26 cellular contexts compared by ENCODE assay signal in genomic region chr11:62256281-62256680, GRCh38. TPM values are rescaled to one million over a fixed set of nuclear protein-coding genes. Genes with fewer than 3 reads are reported as not detected.
A peak's percentile ranks its signal among the peaks of the same experiment; 100 is the strongest.
DNase-seq lines count a peak whose midpoint lies in the region; ATAC-seq, FAIRE-seq and TF ChIP-seq lines count a peak whose summit lies in the region.
"Had no signal": no experiment of that assay in that cellular context is flagged by ENCODE, and none has a peak within 500 bp of the region (broad histone marks: within the 10 kb centered on the region; RNA-seq: fewer than 3 reads in every experiment).

No MANE protein-coding gene starts in this region.

- FAIRE-seq in A204.1 (lab: Jason Lieb, UNC) (peak; percentile 54), bronchial epithelial cell (lab: Jason Lieb, UNC) (no peak)
- FAIRE-seq: GM12878 had no signal

- H3K4me3 Mint-ChIP-seq in type B pancreatic cell, result no peak overlapping the region
- H3K4me3 Mint-ChIP-seq: CD4-positive, alpha-beta memory T cell had no signal

- peaks cover 12% of the 10 kb centered on the region for H3K9me3 Mint-ChIP-seq in type B pancreatic cell

- H3K4me1 Mint-ChIP-seq in type B pancreatic cell (ENCODE audit: unreplicated experiment), result no peaks in the 10 kb centered on the region
- H3K4me1 Mint-ChIP-seq: CD4-positive, alpha-beta memory T cell had no signal

- intact Hi-C loops in left ventricle myocardium superior (cut with micrococcal nuclease), result no loop called here

- H3K27me3 Mint-ChIP-seq in type B pancreatic cell, result peaks cover 25% of the 10 kb centered on the region

- H3K36me3 Mint-ChIP-seq in type B pancreatic cell, result no peaks in the 10 kb centered on the region

- H3K36me3 ChIP-seq in bronchial epithelial cell (ENCODE audit: control insufficient read depth, insufficient read depth, low read length), result no peaks in the 10 kb centered on the region

- H3K27ac Mint-ChIP-seq in type B pancreatic cell, result no peak overlapping the region
- H3K27ac Mint-ChIP-seq: CD4-positive, alpha-beta memory T cell had no signal

- no peak for TF ChIP-seq CTCF in bronchial epithelial cell (IDR thresholded peaks at IDR 0.05; ENCODE audit: insufficient read depth, low read length, severe bottlenecking)
- TF ChIP-seq CTCF in type B pancreatic cell (conservative IDR thresholded peaks at IDR 0.05), result no peak

- peak; percentile 11 for DNase-seq in HS-5 (ENCODE audit: low read depth)
- DNase-seq in bronchial epithelial cell (ENCODE audit: low read depth), result peak; percentile 46
- peak; percentile 43 for DNase-seq in iris pigment epithelial cell (ENCODE audit: low read depth)
- no peak for DNase-seq in type B pancreatic cell (ENCODE audit: extremely low spot score, unreplicated experiment)
- no peak for DNase-seq in left ventricle myocardium superior
- DNase-seq: C1 segment of cervical spinal cord; CD4-positive, alpha-beta memory T cell; COR-L47; DMS53; GDM1; IMR-90; KG1; MM.1S; NCI-H2029; NCI-H446; NCI-H524 treated with DMSO at 0.1 percent for 48 hours; NCI-H82; NK-92 treated with Interleukin-12 subunit alpha and Interleukin-12 subunit beta, amount 100 ng/mL, for 24 hours; SHP77 treated with DMSO at 0.1 percent for 48 hours had no signal

- H3K27me3 ChIP-seq in bronchial epithelial cell (ENCODE audit: control insufficient read depth, insufficient read depth, low read length), result no peaks in the 10 kb centered on the region

- no peak overlapping the region for H3K4me3 ChIP-seq in bronchial epithelial cell (ENCODE audit: low read depth, low read length)
- H3K4me3 ChIP-seq: GM12878 had no signal

- ATAC-seq in GM19467 (IDR thresholded peaks at IDR 0.05; ENCODE audit: unreplicated experiment), result no peak
- ATAC-seq in left ventricle myocardium superior, result no peak
- no peak for ATAC-seq in GM21528 (IDR thresholded peaks at IDR 0.05; ENCODE audit: low FRiP score, unreplicated experiment)
- ATAC-seq: GM12878 had no signal

RNA-seq across cellular contexts. Expression of gene SCGB2A2, which starts 13.7 kb away (rescaled TPM):
- total RNA-seq in bronchial epithelial cell (not detected in 2 replicates), type B pancreatic cell (ENCODE audit: low replicate concordance) (not detected in 2 replicates), left ventricle myocardium superior (not detected)
- total RNA-seq: A673; CD4-positive, alpha-beta memory T cell; Daoy; GM12878; H4; IMR-90 had no signal

RNA-seq across cellular contexts. Expression of gene SCGB1D2, which starts 14.2 kb away (rescaled TPM):
- not detected in 2 replicates for total RNA-seq in bronchial epithelial cell
- not detected in 2 replicates for total RNA-seq in type B pancreatic cell (ENCODE audit: low replicate concordance)
- total RNA-seq in left ventricle myocardium superior, result 4.0 TPM
- total RNA-seq: A673; CD4-positive, alpha-beta memory T cell; Daoy; GM12878; H4; IMR-90 had no signal

RNA-seq across cellular contexts. Expression of gene SCGB1D4, which starts 42.6 kb away (rescaled TPM):
- total RNA-seq in bronchial epithelial cell (not detected in 2 replicates), type B pancreatic cell (ENCODE audit: low replicate concordance) (not detected in 2 replicates), left ventricle myocardium superior (not detected)
- total RNA-seq: A673; CD4-positive, alpha-beta memory T cell; Daoy; GM12878; H4; IMR-90 had no signal

RNA-seq across cellular contexts. Expression of gene SCGB2A1, which starts 47.8 kb away (rescaled TPM):
- total RNA-seq in bronchial epithelial cell (not detected in 2 replicates), type B pancreatic cell (ENCODE audit: low replicate concordance) (not detected in 2 replicates), left ventricle myocardium superior (not detected)
- total RNA-seq: A673; CD4-positive, alpha-beta memory T cell; Daoy; GM12878; H4; IMR-90 had no signal

Comparison
In these comparisons a context has a peak if more than half of its experiments do, and no peak if none do; other contexts are left out.
1. DNase-seq: peak in HS-5 (single experiment), bronchial epithelial cell (single experiment) and iris pigment epithelial cell (single experiment); none in type B pancreatic cell (single experiment) and left ventricle myocardium superior (single experiment).